ENCODE assay signal across 14 cellular contexts in genomic region chr11:60396790-60397189, GRCh38. TPM values are rescaled to one million over a fixed set of nuclear protein-coding genes. Genes with fewer than 3 reads are reported as not detected.
DNase-seq lines count a peak whose midpoint lies in the region; ATAC-seq and TF ChIP-seq lines count a peak whose summit lies in the region.
"Had no signal": no experiment of that assay in that cellular context is flagged by ENCODE, and none has a peak within 500 bp of the region (broad histone marks: within the 10 kb centered on the region; RNA-seq: fewer than 3 reads in every experiment).

No MANE protein-coding gene starts in this region.

- peak overlapping the region; percentile 95 for H3K27ac Mint-ChIP-seq in activated B cell treated with CpG ODN at 0.5 μM for 24 hours
- H3K27ac Mint-ChIP-seq: CD4-positive, CD25-positive, alpha-beta regulatory T cell had no signal

- BruUV-seq in A673 (replicated peaks; lab: Mats Ljungman, UMichigan), result no TSS peak

- ATAC-seq in GM19467 (IDR thresholded peaks at IDR 0.05; ENCODE audit: unreplicated experiment), result peak; percentile 79
- peak; percentile 90 for ATAC-seq in HG03432 (IDR thresholded peaks at IDR 0.05; ENCODE audit: unreplicated experiment)
- ATAC-seq in activated B cell treated with CpG ODN at 0.5 μM for 24 hours (ENCODE audit: low read depth), result peak; percentile 92
- ATAC-seq: naive thymus-derived CD8-positive, alpha-beta T cell had no signal

- no peaks in the 10 kb centered on the region for H3K27me3 Mint-ChIP-seq in activated B cell treated with CpG ODN at 0.5 μM for 24 hours

- no peaks in the 10 kb centered on the region for H3K27me3 ChIP-seq in A673 (replicated peaks; ENCODE audit: insufficient read depth, low read depth, low read length, poor library complexity)

- no peak for TF ChIP-seq CTCF in GM10248 (IDR thresholded peaks at IDR 0.05; ENCODE audit: control extremely low read depth, extremely low read depth, low read depth, missing control alignments)
- no peak for TF ChIP-seq CTCF in activated B cell treated with CpG ODN at 0.5 μM for 24 hours (IDR thresholded peaks at IDR 0.05)
- no peak for TF ChIP-seq CTCF in A673 (conservative IDR thresholded peaks at IDR 0.05; ENCODE audit: low read depth, low read length)

- POLR2A ChIA-PET in GM10248 (lab: Yijun Ruan, JAX) (interaction anchor here (0.6 kb wide), 1 partner anchor 963 kb away, joined by 3 read pairs; no protein-coding TSS in a partner anchor), activated B cell treated with CpG ODN at 0.5 μM for 24 hours (lab: Charles Lee) (interaction anchor here (0.8 to 3.8 kb wide), 28 partner anchors 9 to 236 kb away, joined by 3 to 156 read pairs (median 4); partner anchors contain the start of genes MS4A1 and MS4A7), A673 (lab: Charles Lee; ENCODE audit: low non-redundant PET) (no interaction called here)

- CTCF ChIA-PET in GM10248 (lab: Yijun Ruan, JAX) (interaction anchor here (1.0 to 2.6 kb wide), 4 partner anchors 9 to 59 kb away, joined by 3 to 10 read pairs (median 4); partner anchors contain the start of gene MS4A1), activated B cell treated with CpG ODN at 0.5 μM for 24 hours (lab: Charles Lee) (interaction anchor here (0.9 to 2.3 kb wide), 7 partner anchors 9 to 90 kb away, joined by 3 to 13 read pairs (median 5); partner anchors contain the start of gene MS4A1), A673 (lab: Charles Lee) (no interaction called here)

- H3K27ac ChIP-seq in A673 (ENCODE audit: low read depth, low read length, poor library complexity, severe bottlenecking), result no peak overlapping the region
- H3K27ac ChIP-seq: dorsolateral prefrontal cortex, thoracic aorta had no signal

- intact Hi-C loops in activated B cell treated with CpG ODN at 0.5 μM for 24 hours (cut with micrococcal nuclease), result loop anchor here (1.0 to 2.0 kb wide), 5 partner anchors 18 to 59 kb away; partner anchors contain the start of genes MS4A1 and MS4A7
- intact Hi-C loops in A673 (cut with micrococcal nuclease; ENCODE audit: unreplicated experiment), result no loop called here

- no peaks in the 10 kb centered on the region for H3K9me3 ChIP-seq in A673 (ENCODE audit: low read depth, low read length, poor library complexity, severe bottlenecking)
- H3K9me3 ChIP-seq: thoracic aorta had no signal

- H3K36me3 Mint-ChIP-seq in activated B cell treated with CpG ODN at 0.5 μM for 24 hours (ENCODE audit: low read depth), result peaks cover 23% of the 10 kb centered on the region
- H3K36me3 Mint-ChIP-seq: CD4-positive, CD25-positive, alpha-beta regulatory T cell; naive thymus-derived CD8-positive, alpha-beta T cell had no signal

- no peaks in the 10 kb centered on the region for H3K4me1 ChIP-seq in A673 (ENCODE audit: insufficient read depth, low read length, poor library complexity, severe bottlenecking)

- peak; percentile 27 for DNase-seq in GM10248 (ENCODE audit: extremely low spot score)
- no peak for DNase-seq in activated B cell treated with CpG ODN at 0.5 μM for 24 hours
- no peak for DNase-seq in putamen (ENCODE audit: low spot score)
- DNase-seq in LoVo (ENCODE audit: low spot score), result no peak
- no peak for DNase-seq in NCI-H82 treated with DMSO at 0.1 percent for 48 hours (lab: John Stamatoyannopoulos, UW; ENCODE audit: unreplicated experiment)
- no peak for DNase-seq in A673 (ENCODE audit: low spot score)
- DNase-seq: activated gamma-delta T cell treated with Interleukin-2 at 50 U/mL for 16 hours; CD4-positive, CD25-positive, alpha-beta regulatory T cell; dorsolateral prefrontal cortex; naive thymus-derived CD8-positive, alpha-beta T cell; NCI-H526 treated with DMSO at 0.1 percent for 48 hours had no signal

- H3K4me3 ChIP-seq in A673 (ENCODE audit: low read depth, low read length, poor library complexity, severe bottlenecking), result no peak overlapping the region
- H3K4me3 ChIP-seq: dorsolateral prefrontal cortex, thoracic aorta had no signal

- H3K36me3 ChIP-seq in A673 (ENCODE audit: insufficient read depth, low read length, poor library complexity, severe bottlenecking), result no peaks in the 10 kb centered on the region
- H3K36me3 ChIP-seq: thoracic aorta had no signal

- H3K4me1 Mint-ChIP-seq in activated B cell treated with CpG ODN at 0.5 μM for 24 hours, result peaks cover 69% of the 10 kb centered on the region
- H3K4me1 Mint-ChIP-seq: CD4-positive, CD25-positive, alpha-beta regulatory T cell had no signal

- H3K9me3 Mint-ChIP-seq in activated B cell treated with CpG ODN at 0.5 μM for 24 hours, result peaks cover 2% of the 10 kb centered on the region
- H3K9me3 Mint-ChIP-seq: CD4-positive, CD25-positive, alpha-beta regulatory T cell had no signal

- H3K4me3 Mint-ChIP-seq in activated B cell treated with CpG ODN at 0.5 μM for 24 hours, result peak overlapping the region; percentile 71

RNA-seq across cellular contexts. Expression of gene MS4A14, which starts 0.5 kb away (rescaled TPM):
- total RNA-seq in activated B cell treated with CpG ODN at 0.5 μM for 24 hours, result 4.6 and 4.9 TPM in 2 replicates
- total RNA-seq in A673 (2021), result not detected in 2 replicates
- total RNA-seq: CD4-positive, CD25-positive, alpha-beta regulatory T cell had no signal

RNA-seq across cellular contexts. Expression of gene MS4A7, which starts 18.5 kb away (rescaled TPM):
- total RNA-seq in activated B cell treated with CpG ODN at 0.5 μM for 24 hours (43.1 and 51.1 TPM in 2 replicates), A673 (2021) (not detected in 2 replicates)

RNA-seq across cellular contexts. Expression of gene MS4A5, which starts 32.6 kb away (rescaled TPM):
- not detected in 2 replicates for total RNA-seq in activated B cell treated with CpG ODN at 0.5 μM for 24 hours
- not detected in 2 replicates for total RNA-seq in A673 (2021)
- total RNA-seq: CD4-positive, CD25-positive, alpha-beta regulatory T cell; dorsolateral prefrontal cortex; naive thymus-derived CD8-positive, alpha-beta T cell; thoracic aorta had no signal

RNA-seq across cellular contexts. Expression of gene MS4A1, which starts 58.9 kb away (rescaled TPM):
- total RNA-seq in activated B cell treated with CpG ODN at 0.5 μM for 24 hours (1,910 and 2,024 TPM in 2 replicates), A673 (2021) (not detected in 2 replicates)

Comparison
In these comparisons a context has a peak if more than half of its experiments do, and no peak if none do; other contexts are left out.
1. RNA of gene MS4A7, which starts 18.5 kb away (total RNA-seq): 43.1 to 51.1 TPM in activated B cell treated with CpG ODN at 0.5 μM for 24 hours; not detected in A673; every median in the first group is over 10 times any median in the second.
2. Peak in every context shown above with its lines, with median percentiles within 50 percentile points of each other: ATAC-seq.